In genomic region chr5:107982703-107983425, GRCh38 we compare ENCODE assay signal across 18 cellular contexts.
"Had no signal": no experiment of that assay in that cellular context is flagged by ENCODE, and none has a peak within 500 bp of the region (broad histone marks: within the 10 kb centered on the region; RNA-seq: fewer than 3 reads in every experiment).

No MANE protein-coding gene starts in this region.

- H3K27ac Mint-ChIP-seq: activated CD4-positive, alpha-beta memory T cell treated with anti-CD3 and anti-CD28 coated beads for 36 hours; activated naive CD8-positive, alpha-beta T cell treated with anti-CD3 and anti-CD28 coated beads for 36 hours; activated T-helper 1 cell treated with anti-CD3 and anti-CD28 coated beads, Interleukin-12 subunit alpha, Interleukin-12 subunit beta, Interleukin-2, Interleukin-4 antibody, amounts not matched to agents 30 ng/mL and 10 ng/mL and 1 ng/mL, durations not matched to agents 14 hours and 24 hours and 36 hours; stimulated activated memory B cell treated with anti-CD40 and anti-IgM and Interleukin-4, amounts not matched to agents 10 μg/mL and 1 μg/mL and 100 μg/mL, for 72 hours; type B pancreatic cell had no signal

- H3K9me3 Mint-ChIP-seq: activated CD4-positive, alpha-beta memory T cell treated with anti-CD3 and anti-CD28 coated beads for 36 hours; activated naive CD8-positive, alpha-beta T cell treated with anti-CD3 and anti-CD28 coated beads for 36 hours; activated T-helper 1 cell treated with anti-CD3 and anti-CD28 coated beads, Interleukin-12 subunit alpha, Interleukin-12 subunit beta, Interleukin-2, Interleukin-4 antibody, amounts not matched to agents 30 ng/mL and 10 ng/mL and 1 ng/mL, durations not matched to agents 14 hours and 24 hours and 36 hours; naive thymus-derived CD4-positive, alpha-beta T cell; stimulated activated memory B cell treated with anti-CD40 and anti-IgM and Interleukin-4, amounts not matched to agents 10 μg/mL and 1 μg/mL and 100 μg/mL, for 72 hours; type B pancreatic cell; WTC11 had no signal

- H3K4me1 ChIP-seq: gastroesophageal sphincter, sigmoid colon, testis had no signal

- H3K4me3 ChIP-seq: esophagus muscularis mucosa, gastroesophageal sphincter, sigmoid colon, testis had no signal

- H3K9me3 ChIP-seq: esophagus muscularis mucosa, gastroesophageal sphincter, sigmoid colon, testis had no signal

- H3K4me1 Mint-ChIP-seq: stimulated activated memory B cell treated with anti-CD40 and anti-IgM and Interleukin-4, amounts not matched to agents 10 μg/mL and 1 μg/mL and 100 μg/mL, for 72 hours had no signal

- H3K27ac ChIP-seq: esophagus muscularis mucosa, gastroesophageal sphincter, sigmoid colon, testis had no signal

- H3K36me3 ChIP-seq: esophagus muscularis mucosa, gastroesophageal sphincter, sigmoid colon had no signal

- DNase-seq: activated CD4-positive, alpha-beta memory T cell treated with anti-CD3 and anti-CD28 coated beads for 36 hours; activated CD4-positive, alpha-beta T cell treated with anti-CD3 and anti-CD28 coated beads for 4 hours; activated gamma-delta T cell treated with Interleukin-2 at 50 U/mL for 16 hours; activated naive CD8-positive, alpha-beta T cell treated with anti-CD3 and anti-CD28 coated beads for 36 hours; activated T-cell treated with anti-CD3 and anti-CD28 coated beads for 4 hours; amniotic stem cell; effector CD4-positive, alpha-beta T cell; mesendoderm; naive thymus-derived CD4-positive, alpha-beta T cell; sigmoid colon; stimulated activated CD4-positive, alpha-beta T cell treated with anti-CD3 and anti-CD28 coated beads, Interleukin-4, amount 100 ng/mL, for 24 hours; testis had no signal

- ATAC-seq: gastroesophageal sphincter; naive thymus-derived CD4-positive, alpha-beta T cell; stimulated activated memory B cell treated with anti-CD40 and anti-IgM and Interleukin-4, amounts not matched to agents 10 μg/mL and 1 μg/mL and 100 μg/mL, for 72 hours; WTC11 had no signal

- H3K4me3 Mint-ChIP-seq: activated CD4-positive, alpha-beta memory T cell treated with anti-CD3 and anti-CD28 coated beads for 36 hours; activated naive CD8-positive, alpha-beta T cell treated with anti-CD3 and anti-CD28 coated beads for 36 hours; activated T-helper 1 cell treated with anti-CD3 and anti-CD28 coated beads, Interleukin-12 subunit alpha, Interleukin-12 subunit beta, Interleukin-2, Interleukin-4 antibody, amounts not matched to agents 30 ng/mL and 10 ng/mL and 1 ng/mL, durations not matched to agents 14 hours and 24 hours and 36 hours; naive thymus-derived CD4-positive, alpha-beta T cell; stimulated activated memory B cell treated with anti-CD40 and anti-IgM and Interleukin-4, amounts not matched to agents 10 μg/mL and 1 μg/mL and 100 μg/mL, for 72 hours; type B pancreatic cell; WTC11 had no signal

- H3K36me3 Mint-ChIP-seq: activated CD4-positive, alpha-beta memory T cell treated with anti-CD3 and anti-CD28 coated beads for 36 hours; type B pancreatic cell; WTC11 had no signal

- H3K27me3 ChIP-seq: esophagus muscularis mucosa, gastroesophageal sphincter, sigmoid colon, testis had no signal

- H3K27me3 Mint-ChIP-seq: activated CD4-positive, alpha-beta memory T cell treated with anti-CD3 and anti-CD28 coated beads for 36 hours; activated naive CD8-positive, alpha-beta T cell treated with anti-CD3 and anti-CD28 coated beads for 36 hours; naive thymus-derived CD4-positive, alpha-beta T cell; stimulated activated memory B cell treated with anti-CD40 and anti-IgM and Interleukin-4, amounts not matched to agents 10 μg/mL and 1 μg/mL and 100 μg/mL, for 72 hours; type B pancreatic cell had no signal
